In the genomic region with DNA sequence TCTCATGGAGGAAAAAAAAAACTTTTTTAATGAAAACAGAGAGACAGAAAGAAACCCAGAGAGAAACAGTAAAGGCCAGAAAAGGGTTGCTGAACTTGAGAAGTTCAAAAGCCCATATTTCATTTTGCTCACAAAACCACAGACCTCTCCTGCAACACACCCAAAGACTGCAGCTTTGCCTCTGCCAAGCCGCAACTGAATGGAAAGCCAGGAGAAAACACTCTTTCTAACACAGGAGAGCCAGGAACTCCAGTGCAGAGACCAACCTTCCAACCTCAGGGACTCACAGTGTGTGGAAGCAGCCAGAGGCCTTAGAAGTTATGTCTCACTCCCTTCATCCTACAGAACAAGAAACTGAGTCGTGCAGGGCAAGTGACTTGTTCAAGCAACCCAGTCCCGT, we compare ENCODE assay signal across 30 cellular contexts.
DNase-seq lines count a peak whose midpoint lies in the region; ATAC-seq and TF ChIP-seq lines count a peak whose summit lies in the region.
"Had no signal": no experiment of that assay in that cellular context is flagged by ENCODE, and none has a peak within 500 bp of the region (broad histone marks: within the 10 kb centered on the region; RNA-seq: fewer than 3 reads in every experiment).

No MANE protein-coding gene starts in this region.

- H3K9me3 ChIP-seq in fibroblast of lung (ENCODE audit: control insufficient read depth, insufficient read depth, low read depth, low read length), result no peaks in the 10 kb centered on the region
- H3K9me3 ChIP-seq in upper lobe of right lung, result no peaks in the 10 kb centered on the region
- H3K9me3 ChIP-seq: transverse colon had no signal

- H3K4me3 ChIP-seq in AG10803 (ENCODE audit: low read length) (no peak overlapping the region), fibroblast of lung (replicated peaks in 1 of 4; ENCODE audit: control extremely low read depth in 1 of 4, insufficient read depth in 1 of 4, low read depth in 3 of 4, low read length in 4 of 4) (no peak overlapping the region), upper lobe of right lung (no peak overlapping the region)
- H3K4me3 ChIP-seq: transverse colon had no signal

- intact Hi-C loops in upper lobe of right lung (cut with DNase I), result no loop called here

- peak; percentile 53 for DNase-seq in AG10803 (ENCODE audit: low read depth)
- peak; percentile 27 for DNase-seq in NCI-H69 (lab: John Stamatoyannopoulos, UW)
- peak; percentile 31 to 97 for DNase-seq in fibroblast of lung (ENCODE audit: low read depth in 2 of 2)
- DNase-seq in SK-N-DZ (ENCODE audit: low spot score), result no peak
- DNase-seq in UCSD-AML1 (lab: John Stamatoyannopoulos, UW; ENCODE audit: unreplicated experiment), result no peak
- DNase-seq in upper lobe of right lung, result no peak
- DNase-seq in effector memory CD8-positive, alpha-beta T cell, result no peak
- DNase-seq: activated CD4-positive, alpha-beta T cell treated with anti-CD3 and anti-CD28 coated beads, Interleukin-2, amount 50 U/mL, for 48 hours; activated CD8-positive, alpha-beta memory T cell treated with anti-CD3 and anti-CD28 coated beads, Interleukin-2, amount 50 U/mL, for 4 hours; activated naive CD4-positive, alpha-beta T cell treated with Interleukin-2 at 50 U/mL for 16 hours; CD4-positive, alpha-beta T cell; DND-41; H7; head of caudate nucleus; midbrain; MV-4-11; naive thymus-derived CD8-positive, alpha-beta T cell; NCI-H1436; NCI-H2081; NCI-H524 treated with DMSO at 0.1 percent for 48 hours; PC-3; stimulated activated CD4-positive, alpha-beta T cell treated with anti-CD3 and anti-CD28 coated beads, Interleukin-15, amount 100 ng/mL, for 24 hours; T-helper 17 cell; transverse colon had no signal

- peaks cover 42% of the 10 kb centered on the region for H3K27me3 ChIP-seq in fibroblast of lung (ENCODE audit: control insufficient read depth, insufficient read depth, low read length)
- H3K27me3 ChIP-seq in upper lobe of right lung, result no peaks in the 10 kb centered on the region
- H3K27me3 ChIP-seq: transverse colon had no signal

- H3K36me3 ChIP-seq in fibroblast of lung (ENCODE audit: control insufficient read depth, insufficient read depth, low read length), result no peaks in the 10 kb centered on the region
- no peaks in the 10 kb centered on the region for H3K36me3 ChIP-seq in upper lobe of right lung
- H3K36me3 ChIP-seq: transverse colon had no signal

- H3K27ac Mint-ChIP-seq in nephron, result peak overlapping the region in 2 of 3 experiments; percentile 32 to 75
- no peak overlapping the region for H3K27ac Mint-ChIP-seq in effector memory CD8-positive, alpha-beta T cell
- H3K27ac Mint-ChIP-seq: CD4-positive, alpha-beta T cell; stimulated activated effector memory CD8-positive, alpha-beta T cell treated with anti-CD3 and anti-CD28 coated beads, Interleukin-12 subunit alpha, Interleukin-12 subunit beta, amount 100 ng/mL, for 72 hours had no signal

- H3K27ac ChIP-seq in fibroblast of lung (ENCODE audit: insufficient read depth, low read length), result no peak overlapping the region
- no peak overlapping the region for H3K27ac ChIP-seq in upper lobe of right lung

- H3K4me1 ChIP-seq in fibroblast of lung (ENCODE audit: control insufficient read depth, extremely low read depth, insufficient read depth, low read length) (no peaks in the 10 kb centered on the region), upper lobe of right lung (peaks cover 24% of the 10 kb centered on the region)

- no peaks in the 10 kb centered on the region for H4K20me1 ChIP-seq in fibroblast of lung (ENCODE audit: control insufficient read depth, extremely low read depth, insufficient read depth, low read length)

- H3K4me2 ChIP-seq in fibroblast of lung (ENCODE audit: extremely low read depth, insufficient read depth, low read length), result no peak overlapping the region

- TF ChIP-seq CTCF in AG10803 (conservative IDR thresholded peaks at IDR 0.05; ENCODE audit: low read length), result no peak
- TF ChIP-seq CTCF in fibroblast of lung (conservative IDR thresholded peaks at IDR 0.05 in 1 of 2, IDR thresholded peaks at IDR 0.05 in 1 of 2; ENCODE audit: low read depth in 1 of 2, low read length in 2 of 2), result no peak
- TF ChIP-seq CTCF in nephron (IDR thresholded peaks at IDR 0.05; ENCODE audit: unreplicated experiment in 3 of 3), result no peak
- TF ChIP-seq CTCF in upper lobe of right lung (IDR thresholded peaks at IDR 0.05), result no peak

- H3K36me3 Mint-ChIP-seq in nephron (ENCODE audit: low read depth), result no peaks in the 10 kb centered on the region
- no peaks in the 10 kb centered on the region for H3K36me3 Mint-ChIP-seq in effector memory CD8-positive, alpha-beta T cell (ENCODE audit: insufficient read depth)
- H3K36me3 Mint-ChIP-seq: naive thymus-derived CD8-positive, alpha-beta T cell had no signal

- no peaks in the 10 kb centered on the region for H3K79me2 ChIP-seq in fibroblast of lung (ENCODE audit: control insufficient read depth, insufficient read depth, low read length)

- no peak overlapping the region for H2AFZ ChIP-seq in fibroblast of lung (ENCODE audit: low read length)

- peaks cover 63% of the 10 kb centered on the region for H3K4me1 Mint-ChIP-seq in nephron
- no peaks in the 10 kb centered on the region for H3K4me1 Mint-ChIP-seq in effector memory CD8-positive, alpha-beta T cell (ENCODE audit: low read depth in 2 of 2)

- no peak overlapping the region for H3K4me3 Mint-ChIP-seq in nephron
- H3K4me3 Mint-ChIP-seq in effector memory CD8-positive, alpha-beta T cell, result no peak overlapping the region
- H3K4me3 Mint-ChIP-seq: CD4-positive, alpha-beta T cell; naive thymus-derived CD8-positive, alpha-beta T cell; stimulated activated effector memory CD8-positive, alpha-beta T cell treated with anti-CD3 and anti-CD28 coated beads, Interleukin-12 subunit alpha, Interleukin-12 subunit beta, amount 100 ng/mL, for 72 hours; T-helper 17 cell had no signal

- peaks cover 47% of the 10 kb centered on the region for H3K27me3 Mint-ChIP-seq in nephron (ENCODE audit: low read depth)
- H3K27me3 Mint-ChIP-seq in effector memory CD8-positive, alpha-beta T cell, result peaks cover 13 to 81% of the 10 kb centered on the region in 2 donors

- no peak for ATAC-seq in upper lobe of right lung
- ATAC-seq in effector memory CD8-positive, alpha-beta T cell (replicated peaks), result no peak
- ATAC-seq: activated CD4-positive, CD25-positive, alpha-beta regulatory T cell treated with anti-CD3 and anti-CD28 coated beads, Interleukin-2, amount 50 U/mL, for 24 hours; left lobe of liver; naive thymus-derived CD8-positive, alpha-beta T cell; PC-3; Right ventricle myocardium inferior; SK-N-SH treated with all-trans-retinoic acid at 6 μM for 48 hours; stimulated activated effector memory CD8-positive, alpha-beta T cell treated with anti-CD3 and anti-CD28 coated beads, Interleukin-12 subunit alpha, Interleukin-12 subunit beta, amount 100 ng/mL, for 72 hours; T-helper 17 cell had no signal

- H3K9ac ChIP-seq in fibroblast of lung (ENCODE audit: insufficient read depth, low read length), result no peak overlapping the region

- no peaks in the 10 kb centered on the region for H3K9me3 Mint-ChIP-seq in nephron
- no peaks in the 10 kb centered on the region for H3K9me3 Mint-ChIP-seq in effector memory CD8-positive, alpha-beta T cell
- H3K9me3 Mint-ChIP-seq: CD4-positive, alpha-beta T cell; stimulated activated effector memory CD8-positive, alpha-beta T cell treated with anti-CD3 and anti-CD28 coated beads, Interleukin-12 subunit alpha, Interleukin-12 subunit beta, amount 100 ng/mL, for 72 hours had no signal

Comparison
In these comparisons a context has a peak if more than half of its experiments do, and no peak if none do; other contexts are left out.
1. DNase-seq: peak in AG10803 (single experiment), NCI-H69 (single experiment) and fibroblast of lung (2 of 2); none in SK-N-DZ (single experiment), UCSD-AML1 (single experiment), upper lobe of right lung (single experiment) and effector memory CD8-positive, alpha-beta T cell (0 of 3).
2. H3K27ac Mint-ChIP-seq: peak in nephron (2 of 3); none in effector memory CD8-positive, alpha-beta T cell (0 of 2).